In the genomic region with DNA sequence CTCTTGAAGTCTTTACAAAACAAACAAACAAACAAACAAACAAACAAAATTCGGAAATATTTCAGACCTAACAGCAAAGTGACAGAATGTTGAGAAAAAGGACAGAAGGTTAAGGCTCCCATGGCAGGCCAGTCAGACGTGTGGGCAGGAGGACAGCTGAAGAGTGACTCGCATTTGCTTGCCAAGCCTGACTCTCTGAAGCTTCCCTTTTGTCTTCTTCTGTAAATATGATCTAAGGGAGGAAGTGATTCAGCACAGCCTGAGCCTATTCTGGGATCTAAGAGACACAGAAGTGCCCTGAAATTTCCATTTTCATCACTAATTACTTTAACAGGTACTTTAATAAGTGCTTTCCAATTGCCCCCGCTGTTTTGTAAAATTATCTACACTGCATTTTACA, we compare ENCODE assay signal across 10 cellular contexts.
DNase-seq lines count a peak whose midpoint lies in the region; ATAC-seq, FAIRE-seq and TF ChIP-seq lines count a peak whose summit lies in the region.
"Had no signal": no experiment of that assay in that cellular context is flagged by ENCODE, and none has a peak within 500 bp of the region (broad histone marks: within the 10 kb centered on the region; RNA-seq: fewer than 3 reads in every experiment).

No MANE protein-coding gene starts in this region.

- H2AFZ ChIP-seq in astrocyte (ENCODE audit: low read depth, low read length): no peak overlapping the region

- H3K9ac ChIP-seq in astrocyte (ENCODE audit: low read length): peak overlapping the region; percentile 31

- 21 to 39% methylated on average over 3 to 4 of the region's 4 CpGs for WGBS in gastroesophageal sphincter (ENCODE audit: low coverage in 1 of 2), 2 donors

- DNase-seq in ELR (ENCODE audit: low read depth) (peak; percentile 85), NCI-H1105 treated with DMSO at 0.1 percent for 48 hours (lab: John Stamatoyannopoulos, UW) (peak; percentile 47), astrocyte (ENCODE audit: low read depth) (peak; percentile 72), midbrain (lab: John Stamatoyannopoulos, UW) (peak; percentile 52), D721Med (ENCODE audit: insufficient read length, low spot score) (no peak)
- no peak for DNase-seq in effector CD4-positive, alpha-beta T cell
- DNase-seq: naive B cell had no signal

- TF ChIP-seq CTCF in astrocyte (IDR thresholded peaks at IDR 0.05; ENCODE audit: insufficient read depth, low read depth, low read length) (no peak), gastroesophageal sphincter (IDR thresholded peaks at IDR 0.05) (no peak), D721Med (IDR thresholded peaks at IDR 0.05; ENCODE audit: insufficient read depth, missing control alignments) (no peak)

- H3K27me3 ChIP-seq in astrocyte (ENCODE audit: insufficient read depth, low read length): no peaks in the 10 kb centered on the region
- no peaks in the 10 kb centered on the region for H3K27me3 ChIP-seq in gastroesophageal sphincter

- TF ChIP-seq POLR2A in gastroesophageal sphincter (IDR thresholded peaks at IDR 0.05): no peak

- H3K79me2 ChIP-seq in astrocyte (ENCODE audit: insufficient read depth, low read length): no peaks in the 10 kb centered on the region

- peaks cover 13% of the 10 kb centered on the region for H3K4me1 ChIP-seq in astrocyte (ENCODE audit: insufficient read depth, low read length)
- no peaks in the 10 kb centered on the region for H3K4me1 ChIP-seq in gastroesophageal sphincter

- H3K9me3 Mint-ChIP-seq in astrocyte (ENCODE audit: unreplicated experiment): no peaks in the 10 kb centered on the region

- H3K9me3 ChIP-seq in astrocyte (ENCODE audit: insufficient read depth, low read depth, low read length) (no peaks in the 10 kb centered on the region), gastroesophageal sphincter (peaks cover 0 to 23% (median 0%) of the 10 kb centered on the region in 3 donors)

- H3K36me3 ChIP-seq in astrocyte (ENCODE audit: insufficient read depth, low read length) (no peaks in the 10 kb centered on the region), gastroesophageal sphincter (no peaks in the 10 kb centered on the region)

- peak overlapping the region; percentile 69 for H3K4me2 ChIP-seq in astrocyte (ENCODE audit: low read length)

- peak; percentile 68 for FAIRE-seq in astrocyte (lab: Jason Lieb, UNC)
- no peak for FAIRE-seq in D721Med (lab: Jason Lieb, UNC)

- no peak overlapping the region for H3K4me3 Mint-ChIP-seq in astrocyte (ENCODE audit: unreplicated experiment)
- H3K4me3 Mint-ChIP-seq: central memory CD8-positive, alpha-beta T cell; naive B cell had no signal

- peak overlapping the region; percentile 84 for H3K27ac Mint-ChIP-seq in astrocyte (ENCODE audit: unreplicated experiment)
- H3K27ac Mint-ChIP-seq: naive B cell had no signal

- no peaks in the 10 kb centered on the region for H3K27me3 Mint-ChIP-seq in astrocyte (ENCODE audit: low read depth, unreplicated experiment)
- H3K27me3 Mint-ChIP-seq: central memory CD8-positive, alpha-beta T cell; naive B cell had no signal

- H3K27ac ChIP-seq in astrocyte (ENCODE audit: low read depth, low read length): peak overlapping the region; percentile 14
- H3K27ac ChIP-seq in gastroesophageal sphincter: no peak overlapping the region

- ATAC-seq in gastroesophageal sphincter (no peak), GM18870 (IDR thresholded peaks at IDR 0.05; ENCODE audit: unreplicated experiment) (no peak)

- TF ChIP-seq EP300 in gastroesophageal sphincter (IDR thresholded peaks at IDR 0.05): no peak

- no peaks in the 10 kb centered on the region for H4K20me1 ChIP-seq in astrocyte (ENCODE audit: insufficient read depth, low read length)

- no peak overlapping the region for H3K4me3 ChIP-seq in astrocyte (ENCODE audit: insufficient read depth, low read depth, low read length)
- H3K4me3 ChIP-seq in gastroesophageal sphincter: no peak overlapping the region

- peaks cover 22% of the 10 kb centered on the region for H3K4me1 Mint-ChIP-seq in astrocyte (ENCODE audit: low read depth, unreplicated experiment)
- H3K4me1 Mint-ChIP-seq: central memory CD8-positive, alpha-beta T cell; naive B cell had no signal

- H3K36me3 Mint-ChIP-seq in astrocyte (ENCODE audit: low read depth, unreplicated experiment): no peaks in the 10 kb centered on the region

Comparison
In these comparisons a context has a peak if more than half of its experiments do, and no peak if none do; other contexts are left out.
1. DNase-seq: peak in ELR (single experiment), NCI-H1105 treated with DMSO at 0.1 percent for 48 hours (single experiment), astrocyte (single experiment) and midbrain (single experiment); none in effector CD4-positive, alpha-beta T cell (single experiment) and D721Med (single experiment).